In genomic region chr10:113959383-113959760, GRCh38 we compare ENCODE assay signal across 9 cellular contexts.
DNase-seq lines count a peak whose midpoint lies in the region; ATAC-seq and TF ChIP-seq lines count a peak whose summit lies in the region.
"Had no signal": no experiment of that assay in that cellular context is flagged by ENCODE, and none has a peak within 500 bp of the region (broad histone marks: within the 10 kb centered on the region; RNA-seq: fewer than 3 reads in every experiment).

No MANE protein-coding gene starts in this region.

- no peak overlapping the region for H3K4me3 Mint-ChIP-seq in endodermal cell

- peaks cover 53% of the 10 kb centered on the region for H3K4me1 ChIP-seq in OCI-LY7 (ENCODE audit: insufficient read depth, low read length, poor library complexity, severe bottlenecking)
- H3K4me1 ChIP-seq in rectal smooth muscle tissue (ENCODE audit: control insufficient read depth, insufficient read depth, low read length), result peaks cover 20% of the 10 kb centered on the region
- peaks cover 9% of the 10 kb centered on the region for H3K4me1 ChIP-seq in endodermal cell (ENCODE audit: control insufficient read depth, insufficient read depth, low read length)

- H3K27ac ChIP-seq in OCI-LY7 (ENCODE audit: low read depth, low read length, poor library complexity, severe bottlenecking) (peak overlapping the region; percentile 88), rectal smooth muscle tissue (ENCODE audit: low read depth, low read length) (peak overlapping the region; percentile 59), endodermal cell (ENCODE audit: low read depth, low read length) (no peak overlapping the region)

- H3K36me3 Mint-ChIP-seq in endodermal cell (ENCODE audit: low read depth), result no peaks in the 10 kb centered on the region

- H3K9me3 Mint-ChIP-seq in endodermal cell, result no peaks in the 10 kb centered on the region

- peak overlapping the region; percentile 64 for H2AFZ ChIP-seq in OCI-LY7 (ENCODE audit: low read length)

- H4K20me1 ChIP-seq in OCI-LY7 (ENCODE audit: insufficient read depth, low read length), result no peaks in the 10 kb centered on the region

- H3K27me3 ChIP-seq in rectal smooth muscle tissue (ENCODE audit: control insufficient read depth, insufficient read depth, low read length) (no peaks in the 10 kb centered on the region), endodermal cell (ENCODE audit: control insufficient read depth, insufficient read depth, low read length, poor library complexity, severe bottlenecking) (no peaks in the 10 kb centered on the region)

- no peak overlapping the region for H3K27ac Mint-ChIP-seq in endodermal cell

- H3K9me3 ChIP-seq in OCI-LY7 (ENCODE audit: low read length) (peaks cover 4% of the 10 kb centered on the region; the same call in 1 of the 2 replicates), endodermal cell (ENCODE audit: control insufficient read depth, low read length) (no peaks in the 10 kb centered on the region)

- 80 to 95% methylated on average over 2 to 6 of the region's 6 CpGs for WGBS in endodermal cell (ENCODE audit: insufficient coverage in 1 of 2, insufficient read length in 1 of 2), 2 experiments

- peak; percentile 52 for DNase-seq in OCI-LY7 (ENCODE audit: low spot score)
- DNase-seq in cortex of kidney (lab: John Stamatoyannopoulos, UW), result no peak
- DNase-seq in endodermal cell, result no peak
- DNase-seq in activated gamma-delta T cell treated with Interleukin-2 at 50 U/mL for 16 hours, result no peak
- DNase-seq: KG1 had no signal

- H3K36me3 ChIP-seq in OCI-LY7 (ENCODE audit: insufficient read depth, low read length) (no peaks in the 10 kb centered on the region), rectal smooth muscle tissue (ENCODE audit: control insufficient read depth, insufficient read depth, low read length) (no peaks in the 10 kb centered on the region), endodermal cell (ENCODE audit: control insufficient read depth, insufficient read depth, low read length) (no peaks in the 10 kb centered on the region)

- peak overlapping the region; percentile 79 for H3K4me2 ChIP-seq in OCI-LY7 (ENCODE audit: low read length)

- intact Hi-C loops in OCI-LY7 (cut with micrococcal nuclease; ENCODE audit: unreplicated experiment), result no loop called here

- no peaks in the 10 kb centered on the region for H3K79me2 ChIP-seq in OCI-LY7 (ENCODE audit: insufficient read depth, low read depth, low read length)

- CTCF ChIA-PET in OCI-LY7 (lab: Charles Lee; ENCODE audit: unreplicated experiment), result interaction anchor here (1.4 kb wide), 1 partner anchor 65 kb away, joined by 3 read pairs; no protein-coding TSS in a partner anchor

- H3K9ac ChIP-seq in rectal smooth muscle tissue (ENCODE audit: low read length) (peak overlapping the region; percentile 9), endodermal cell (ENCODE audit: extremely low read depth, low read length, poor library complexity, severe bottlenecking) (no peak overlapping the region)

- ATAC-seq in HG02852 (IDR thresholded peaks at IDR 0.05; ENCODE audit: unreplicated experiment), result peak; percentile 37
- no peak for ATAC-seq in GM21381 (IDR thresholded peaks at IDR 0.05; ENCODE audit: unreplicated experiment)

- POLR2A ChIA-PET in OCI-LY7 (lab: Charles Lee), result interaction anchor here (0.5 to 3.7 kb wide), 8 partner anchors 8 to 1409 kb away, joined by 3 to 25 read pairs (median 4); partner anchors contain the start of gene ADRB1

- no peak for TF ChIP-seq CTCF in OCI-LY7 (conservative IDR thresholded peaks at IDR 0.05; ENCODE audit: low read length)
- no peak for TF ChIP-seq CTCF in endodermal cell (conservative IDR thresholded peaks at IDR 0.05)

- H3K27me3 Mint-ChIP-seq in endodermal cell (ENCODE audit: insufficient read depth), result peaks cover 3% of the 10 kb centered on the region

- BruUV-seq in OCI-LY7 (replicated peaks; lab: Mats Ljungman, UMichigan), result no TSS peak

- TF ChIP-seq POLR2A in GM18526 (IDR thresholded peaks at IDR 0.05; ENCODE audit: extremely low read depth, insufficient read length), result peak; percentile 28

- H3K9me2 ChIP-seq in OCI-LY7 (ENCODE audit: insufficient read depth, low read length), result no peaks in the 10 kb centered on the region

- H3K4me1 Mint-ChIP-seq in endodermal cell, result peaks cover 19% of the 10 kb centered on the region

- H3K4me3 ChIP-seq in OCI-LY7 (ENCODE audit: low read depth, low read length, poor library complexity, severe bottlenecking) (peak overlapping the region; percentile 62), rectal smooth muscle tissue (ENCODE audit: low read length) (peak overlapping the region; percentile 38), endodermal cell (ENCODE audit: low read length) (no peak overlapping the region)
